ENCODE assay signal across 8 cellular contexts in the genomic region with DNA sequence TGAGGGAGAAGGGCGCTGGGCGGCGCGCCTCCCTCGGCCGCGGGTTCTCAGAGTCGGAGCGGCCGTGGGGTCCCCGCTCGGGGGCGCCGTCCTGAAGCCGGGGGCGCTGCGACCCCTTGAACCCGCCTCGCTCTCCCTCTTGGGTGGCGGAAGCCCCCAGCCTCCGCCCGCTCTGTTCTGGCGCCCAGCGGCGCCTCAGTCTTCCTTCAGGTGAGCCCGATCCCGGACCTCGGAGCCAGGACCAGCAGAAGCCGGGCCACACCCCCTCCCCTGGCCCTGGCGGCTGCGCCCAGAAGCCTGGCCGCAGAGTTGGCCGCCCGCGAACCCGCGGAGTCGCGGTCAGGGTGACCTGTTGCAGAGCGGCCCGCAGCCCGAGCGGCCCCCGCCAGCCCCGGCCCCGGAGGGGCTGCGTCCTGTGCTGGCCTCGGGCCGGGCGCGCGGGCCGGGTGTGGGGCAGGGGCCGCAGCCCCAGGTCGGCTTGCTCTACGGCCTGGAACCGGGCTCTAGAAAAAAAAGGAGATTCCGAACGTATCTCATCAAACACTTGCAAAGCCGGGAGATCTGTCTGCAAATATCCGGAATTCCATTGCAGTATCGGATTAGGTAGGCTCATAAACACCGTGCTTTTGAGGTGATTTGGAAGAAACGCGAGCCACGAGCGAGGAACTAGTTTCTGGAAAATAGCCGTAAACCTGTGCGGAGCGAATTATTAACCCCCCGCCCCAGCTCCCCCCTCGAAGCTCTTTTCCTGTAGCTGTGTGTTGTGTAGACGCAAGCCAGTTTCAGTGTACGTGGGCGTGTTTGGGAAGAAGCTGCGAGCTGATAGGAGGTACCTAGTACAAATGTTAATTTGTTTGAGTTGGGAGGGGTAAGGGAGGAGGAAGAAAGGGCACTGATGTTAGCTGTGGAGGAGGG. TPM values are rescaled to one million over a fixed set of nuclear protein-coding genes. Genes with fewer than 3 reads are reported as not detected.
DNase-seq lines count a peak whose midpoint lies in the region; ATAC-seq and TF ChIP-seq lines count a peak whose summit lies in the region.

No MANE protein-coding gene starts in this region.

- H3K4me3 ChIP-seq in PC-9 (peak overlapping the region; percentile 84), fibroblast of pulmonary artery (replicated peaks; ENCODE audit: low read depth, low read length) (peak overlapping the region; percentile 75)

- peaks cover 3% of the 10 kb centered on the region; the same call in 1 of the 2 replicates for H3K36me3 ChIP-seq in PC-9 (ENCODE audit: low read depth)

- TF ChIP-seq CTCF in PC-9 (conservative IDR thresholded peaks at IDR 0.05) (no peak), fibroblast of pulmonary artery (IDR thresholded peaks at IDR 0.05; ENCODE audit: low read length, missing control alignments) (no peak), natural killer cell (IDR thresholded peaks at IDR 0.05) (no peak)

- H3K9me2 ChIP-seq in PC-9 (ENCODE audit: insufficient read depth), result no peaks in the 10 kb centered on the region

- ATAC-seq in GM21423 (IDR thresholded peaks at IDR 0.05; ENCODE audit: unreplicated experiment) (peak; percentile 78), natural killer cell (peak; percentile 72 to 80 (median 75))

- no peaks in the 10 kb centered on the region for H3K27me3 ChIP-seq in PC-9 (ENCODE audit: insufficient read depth, low read depth)

- no peaks in the 10 kb centered on the region for H3K27me3 Mint-ChIP-seq in natural killer cell (ENCODE audit: low read depth in 2 of 2)

- POLR2A ChIA-PET in PC-9 (lab: Charles Lee; ENCODE audit: unreplicated experiment), result interaction anchor here (0.5 to 1.3 kb wide), 17 partner anchors 25 to 644 kb away, joined by 3 to 19 read pairs (median 5); no protein-coding TSS in a partner anchor

- peaks cover 12% of the 10 kb centered on the region for H3F3A ChIP-seq in PC-9 (ENCODE audit: insufficient read depth, low read depth)

- peak overlapping the region; percentile 93 for H3K4me2 ChIP-seq in PC-9

- peaks cover 7 to 15% of the 10 kb centered on the region in 2 donors for H3K4me1 Mint-ChIP-seq in natural killer cell

- H4K20me1 ChIP-seq in PC-9 (ENCODE audit: insufficient read depth), result no peaks in the 10 kb centered on the region

- peak overlapping the region; percentile 37 to 77 for H3K27ac Mint-ChIP-seq in natural killer cell

- H3K9me3 ChIP-seq in PC-9 (ENCODE audit: insufficient read depth, low read depth), result no peaks in the 10 kb centered on the region

- intact Hi-C loops in PC-9 (cut with micrococcal nuclease; ENCODE audit: unreplicated experiment) (loop anchor here (1.0 to 5.0 kb wide), 4 partner anchors 69 to 291 kb away; no protein-coding TSS in a partner anchor), natural killer cell (cut with micrococcal nuclease) (loop anchor here (5.0 kb wide), 1 partner anchor 641 kb away; a partner anchor contains a TSS)

- no peaks in the 10 kb centered on the region for H3K9me3 Mint-ChIP-seq in natural killer cell

- DNase-seq in D341Med (ENCODE audit: low spot score) (peak; percentile 68), HUDEP-2 (lab: John Stamatoyannopoulos, UW; ENCODE audit: unreplicated experiment in 76 of 76) (peak in 74 of 76 experiments; percentile 19 to 85 (median 61)), PC-9 (peak; percentile 69 to 88), fibroblast of pulmonary artery (ENCODE audit: low read depth) (peak; percentile 82), natural killer cell (peak; percentile 30), substantia nigra (lab: John Stamatoyannopoulos, UW) (peak in 36 of 49 donors; percentile 3 to 68 (median 22))
- peak; percentile 15 for DNase-seq in activated effector memory CD4-positive, alpha-beta T cell treated with Interleukin-2 at 50 U/mL for 16 hours

- H3K4me3 Mint-ChIP-seq in natural killer cell, result peak overlapping the region; percentile 86

- peaks cover 36% of the 10 kb centered on the region for H3K4me1 ChIP-seq in PC-9 (replicated peaks; ENCODE audit: insufficient read depth)

- H3K27ac ChIP-seq in PC-9, result peak overlapping the region; percentile 83
- no peak overlapping the region for H3K27ac ChIP-seq in substantia nigra (ENCODE audit: low read depth, low read length, poor library complexity, severe bottlenecking)

- no peaks in the 10 kb centered on the region for H3K36me3 Mint-ChIP-seq in natural killer cell

- H2AFZ ChIP-seq in PC-9, result peak overlapping the region; percentile 71

- H3K79me2 ChIP-seq in PC-9 (ENCODE audit: low read depth), result peaks cover 52% of the 10 kb centered on the region

- CTCF ChIA-PET in PC-9 (lab: Charles Lee), result interaction anchor here (0.6 to 1.7 kb wide), 4 partner anchors 112 to 293 kb away, joined by 4 to 13 read pairs (median 8); no protein-coding TSS in a partner anchor

- BruUV-seq in PC-9 (replicated peaks; lab: Mats Ljungman, UMichigan), result TSS peak; percentile 84

RNA-seq across cellular contexts. Expression of a gene that starts 0.8 kb away (rescaled TPM):
- total RNA-seq in PC-9 (2021) (49.8 and 62.4 TPM in 2 replicates), natural killer cell (10 to 100 TPM; 11.1 to 12.4 (median 11.8) TPM)

Comparison
In these comparisons a context has a peak if more than half of its experiments do, and no peak if none do; other contexts are left out.
1. DNase-seq: peak in every context shown above with its lines; median percentile 82 in fibroblast of pulmonary artery; 78 in PC-9; 68 in D341Med; 61 in HUDEP-2; 30 in natural killer cell; 22 in substantia nigra; 15 in activated effector memory CD4-positive, alpha-beta T cell treated with Interleukin-2 at 50 U/mL for 16 hours.